In the genomic region with DNA sequence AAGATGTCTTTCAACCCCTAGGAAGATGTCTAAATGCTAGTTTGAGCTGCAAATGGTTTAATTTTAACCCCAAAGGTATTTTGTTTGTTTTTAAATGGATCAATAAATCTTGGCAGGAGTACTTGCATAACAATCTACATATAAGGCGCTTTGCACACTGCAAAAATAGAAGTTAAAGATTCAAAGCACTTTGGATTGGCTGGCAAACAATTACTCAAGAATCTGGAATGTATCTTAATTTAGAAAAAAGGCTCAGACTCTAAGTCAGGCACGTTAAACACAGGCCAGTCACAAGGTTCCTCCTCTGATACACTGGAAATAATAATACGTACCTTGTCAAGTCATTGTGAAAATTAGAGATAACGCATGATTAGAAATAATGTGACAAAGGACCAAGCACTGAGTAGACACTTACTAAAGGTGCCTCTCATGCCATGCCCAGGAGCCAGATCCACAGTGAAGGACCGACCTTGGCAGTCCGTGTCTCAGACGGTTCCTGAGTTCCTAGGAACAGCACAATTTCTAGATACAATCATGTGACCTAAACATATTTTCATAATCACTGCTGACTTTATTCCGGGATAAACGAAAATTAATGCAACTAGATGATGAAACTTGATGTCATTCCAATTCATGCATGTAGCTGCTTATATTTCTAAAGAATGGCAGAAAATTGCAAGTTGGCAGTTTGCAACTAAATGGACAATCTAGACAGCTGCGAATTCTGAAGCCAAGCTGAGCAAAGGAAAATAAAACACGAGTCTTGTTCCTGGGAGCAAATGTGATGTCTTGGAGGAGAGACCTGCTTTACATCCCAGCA, we compare ENCODE assay signal across 2 cellular contexts.
A peak's percentile ranks its signal among the peaks of the same experiment; 100 is the strongest.
TF ChIP-seq lines count a peak whose summit lies in the region.

No MANE protein-coding gene starts in this region.

TF ChIP-seq in K562, 482 proteins besides CTCF, POLR2A, EP300 and RAD21:
- TF ChIP-seq ZNF316 (IDR thresholded peaks at IDR 0.05): peak; percentile 34; the same call in 1 of the 2 replicates
- TF ChIP-seq, protein P1, sequence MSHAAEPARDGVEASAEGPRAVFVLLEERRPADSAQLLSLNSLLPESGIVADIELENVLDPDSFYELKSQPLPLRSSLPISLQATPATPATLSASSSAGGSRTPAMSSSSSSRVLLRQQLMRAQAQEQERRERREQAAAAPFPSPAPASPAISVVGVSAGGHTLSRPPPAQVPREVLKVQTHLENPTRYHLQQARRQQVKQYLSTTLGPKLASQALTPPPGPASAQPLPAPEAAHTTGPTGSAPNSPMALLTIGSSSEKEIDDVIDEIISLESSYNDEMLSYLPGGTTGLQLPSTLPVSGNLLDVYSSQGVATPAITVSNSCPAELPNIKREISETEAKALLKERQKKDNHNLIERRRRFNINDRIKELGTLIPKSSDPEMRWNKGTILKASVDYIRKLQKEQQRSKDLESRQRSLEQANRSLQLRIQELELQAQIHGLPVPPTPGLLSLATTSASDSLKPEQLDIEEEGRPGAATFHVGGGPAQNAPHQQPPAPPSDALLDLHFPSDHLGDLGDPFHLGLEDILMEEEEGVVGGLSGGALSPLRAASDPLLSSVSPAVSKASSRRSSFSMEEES (CRISPR knock-in tag; IDR thresholded peaks at IDR 0.05): peak; percentile 28; the same call in 1 of the 2 replicates
- TF ChIP-seq RAD51 (IDR thresholded peaks at IDR 0.05; ENCODE audit: borderline replicate concordance, low read depth): no peak
- 0 out of 2 replicates have a peak, but pooled peaks have one; percentile 17 for TF ChIP-seq MAFG (tag; conservative IDR thresholded peaks at IDR 0.05)
- TF ChIP-seq RBM22 (IDR thresholded peaks at IDR 0.05; ENCODE audit: low read depth, low read length, poor library complexity, severe bottlenecking): no peak
- no peak for TF ChIP-seq ATF1 (CRISPR knock-in tag; IDR thresholded peaks at IDR 0.05)
- TF ChIP-seq ATF1 (tag; IDR thresholded peaks at IDR 0.05): no peak
- no peak for TF ChIP-seq SNRNP70 (optimal IDR thresholded peaks at IDR 0.05; ENCODE audit: low read depth, low read length)
- 0 out of 2 replicates have a peak, but pooled peaks have one; percentile 6 for TF ChIP-seq C11orf30 (IDR thresholded peaks at IDR 0.05; ENCODE audit: low read depth)
- TF ChIP-seq, protein P2, sequence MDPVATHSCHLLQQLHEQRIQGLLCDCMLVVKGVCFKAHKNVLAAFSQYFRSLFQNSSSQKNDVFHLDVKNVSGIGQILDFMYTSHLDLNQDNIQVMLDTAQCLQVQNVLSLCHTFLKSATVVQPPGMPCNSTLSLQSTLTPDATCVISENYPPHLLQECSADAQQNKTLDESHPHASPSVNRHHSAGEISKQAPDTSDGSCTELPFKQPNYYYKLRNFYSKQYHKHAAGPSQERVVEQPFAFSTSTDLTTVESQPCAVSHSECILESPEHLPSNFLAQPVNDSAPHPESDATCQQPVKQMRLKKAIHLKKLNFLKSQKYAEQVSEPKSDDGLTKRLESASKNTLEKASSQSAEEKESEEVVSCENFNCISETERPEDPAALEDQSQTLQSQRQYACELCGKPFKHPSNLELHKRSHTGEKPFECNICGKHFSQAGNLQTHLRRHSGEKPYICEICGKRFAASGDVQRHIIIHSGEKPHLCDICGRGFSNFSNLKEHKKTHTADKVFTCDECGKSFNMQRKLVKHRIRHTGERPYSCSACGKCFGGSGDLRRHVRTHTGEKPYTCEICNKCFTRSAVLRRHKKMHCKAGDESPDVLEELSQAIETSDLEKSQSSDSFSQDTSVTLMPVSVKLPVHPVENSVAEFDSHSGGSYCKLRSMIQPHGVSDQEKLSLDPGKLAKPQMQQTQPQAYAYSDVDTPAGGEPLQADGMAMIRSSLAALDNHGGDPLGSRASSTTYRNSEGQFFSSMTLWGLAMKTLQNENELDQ (CRISPR knock-in tag; IDR thresholded peaks at IDR 0.05; ENCODE audit: borderline replicate concordance): no peak
- TF ChIP-seq RBM39 (optimal IDR thresholded peaks at IDR 0.05; ENCODE audit: low read depth, low read length): no peak
- TF ChIP-seq ZNF408 (CRISPR knock-in tag; IDR thresholded peaks at IDR 0.05; ENCODE audit: low read depth): no peak
- no peak for TF ChIP-seq ZBTB33 (CRISPR knock-in tag; IDR thresholded peaks at IDR 0.05)
- TF ChIP-seq FOXK1 (CRISPR knock-in tag; IDR thresholded peaks at IDR 0.05; ENCODE audit: borderline replicate concordance): no peak
- no peak for TF ChIP-seq SETDB1 (IDR thresholded peaks at IDR 0.05; ENCODE audit: low read length)
- no peak for TF ChIP-seq NR3C1 (CRISPR knock-in tag; IDR thresholded peaks at IDR 0.05)

TF ChIP-seq in SK-N-SH, 30 proteins besides CTCF, POLR2A, EP300 and RAD21:
- TF ChIP-seq TCF12 (IDR thresholded peaks at IDR 0.05): no peak
- no peak for TF ChIP-seq TEAD4 (IDR thresholded peaks at IDR 0.05; ENCODE audit: borderline replicate concordance, insufficient read depth)
- no peak for TF ChIP-seq SIN3A (IDR thresholded peaks at IDR 0.05; ENCODE audit: borderline replicate concordance, low read depth, low read length)
- no peak for TF ChIP-seq GABPA (IDR thresholded peaks at IDR 0.05; ENCODE audit: low read depth)
- TF ChIP-seq ZBTB33 (IDR thresholded peaks at IDR 0.05; ENCODE audit: borderline replicate concordance, low read depth): no peak
- no peak for TF ChIP-seq MAX (IDR thresholded peaks at IDR 0.05; ENCODE audit: low read depth)
- no peak for TF ChIP-seq EZH2phosphoT487 (IDR thresholded peaks at IDR 0.05; ENCODE audit: borderline replicate concordance, low read depth)
- no peak for TF ChIP-seq TAF1 (IDR thresholded peaks at IDR 0.05; ENCODE audit: borderline replicate concordance, low read depth, low read length)
- no peak for TF ChIP-seq ELF1 (IDR thresholded peaks at IDR 0.05)
- TF ChIP-seq RFX5 (IDR thresholded peaks at IDR 0.05; ENCODE audit: low read length): no peak
- TF ChIP-seq RCOR1 (IDR thresholded peaks at IDR 0.05; ENCODE audit: low read length): no peak
- no peak for TF ChIP-seq POLR2AphosphoS5 (IDR thresholded peaks at IDR 0.05; ENCODE audit: low read depth, low read length)
- no peak for TF ChIP-seq RXRA (IDR thresholded peaks at IDR 0.05; ENCODE audit: borderline replicate concordance, low read depth)
TF ChIP-seq in SK-N-SH: peak in this region for 0.
